Comparison of ENCODE assay signal across 25 cellular contexts in the genomic region with DNA sequence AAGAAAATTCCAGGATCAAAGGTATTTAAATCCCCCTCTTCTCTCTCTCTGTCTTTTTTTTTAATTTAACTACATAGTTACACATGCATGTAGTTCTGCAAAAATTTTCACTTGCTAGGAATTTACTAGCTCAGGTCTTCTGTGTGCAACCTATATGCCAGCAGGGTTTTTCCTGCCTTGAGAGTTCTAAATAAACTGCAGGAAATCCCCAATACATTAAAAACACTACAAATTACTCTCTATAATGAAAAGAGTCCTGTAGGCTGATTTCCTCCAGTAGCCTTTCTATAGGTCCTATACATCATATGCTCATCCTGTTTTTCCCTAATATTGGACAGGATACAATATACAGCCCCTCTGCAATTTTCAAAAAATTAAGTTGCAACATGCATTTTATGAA.
"Had no signal": no experiment of that assay in that cellular context is flagged by ENCODE, and none has a peak within 500 bp of the region (broad histone marks: within the 10 kb centered on the region; RNA-seq: fewer than 3 reads in every experiment).

No MANE protein-coding gene starts in this region.

- H3K36me3 Mint-ChIP-seq: memory B cell; mesothelial cell of epicardium; natural killer cell treated with Interleukin-12 subunit alpha and Interleukin-12 subunit beta and Interleukin-15 and Interleukin-18, amount 100 ng/mL, for 72 hours; stimulated activated memory B cell treated with anti-CD40 and anti-IgM and Interleukin-4, amounts not matched to agents 10 μg/mL and 1 μg/mL and 100 μg/mL, for 72 hours had no signal

- H3K4me3 Mint-ChIP-seq: memory B cell; natural killer cell treated with Interleukin-12 subunit alpha and Interleukin-12 subunit beta and Interleukin-15 and Interleukin-18, amount 100 ng/mL, for 72 hours; stimulated activated memory B cell treated with anti-CD40 and anti-IgM and Interleukin-4, amounts not matched to agents 10 μg/mL and 1 μg/mL and 100 μg/mL, for 72 hours; stimulated activated naive CD8-positive, alpha-beta T cell treated with anti-CD3 and anti-CD28 coated beads, Interleukin-15, Interleukin-2, amounts not matched to agents 100 ng/mL and 50 ng/mL, for 24 hours had no signal

- H3K27me3 ChIP-seq: hepatocyte, neutrophil, transverse colon had no signal

- H3K27ac ChIP-seq: coronary artery, hepatocyte, left ventricle myocardium inferior, lower lobe of right lung, neutrophil, spleen, thoracic aorta, transverse colon had no signal

- H2AFZ ChIP-seq: hepatocyte had no signal

- FAIRE-seq: endothelial cell of umbilical vein, kidney had no signal

- H3K4me3 ChIP-seq: coronary artery, hepatocyte, left ventricle myocardium inferior, lower lobe of right lung, spleen, thoracic aorta, transverse colon had no signal

- H3K36me3 ChIP-seq: left ventricle myocardium inferior, lower lobe of right lung, neutrophil, spleen, thoracic aorta, transverse colon had no signal

- H3K4me2 ChIP-seq: hepatocyte had no signal

- ATAC-seq: left cardiac atrium; lower lobe of right lung; natural killer cell treated with Interleukin-12 subunit alpha and Interleukin-12 subunit beta and Interleukin-15 and Interleukin-18, amount 100 ng/mL, for 72 hours; sciatic nerve; stimulated activated memory B cell treated with anti-CD40 and anti-IgM and Interleukin-4, amounts not matched to agents 10 μg/mL and 1 μg/mL and 100 μg/mL, for 72 hours had no signal

- H3K4me1 ChIP-seq: left ventricle myocardium inferior, lower lobe of right lung, spleen, transverse colon had no signal

- H3K27ac Mint-ChIP-seq: memory B cell; natural killer cell treated with Interleukin-12 subunit alpha and Interleukin-12 subunit beta and Interleukin-15 and Interleukin-18, amount 100 ng/mL, for 72 hours; stimulated activated memory B cell treated with anti-CD40 and anti-IgM and Interleukin-4, amounts not matched to agents 10 μg/mL and 1 μg/mL and 100 μg/mL, for 72 hours; stimulated activated naive CD8-positive, alpha-beta T cell treated with anti-CD3 and anti-CD28 coated beads, Interleukin-15, Interleukin-2, amounts not matched to agents 100 ng/mL and 50 ng/mL, for 24 hours had no signal

- DNase-seq: effector CD4-positive, alpha-beta T cell; erythroblast; foreskin melanocyte; head of caudate nucleus; left cardiac atrium; left ventricle myocardium inferior; lower lobe of right lung; stimulated activated CD4-positive, alpha-beta T cell treated with anti-CD3 and anti-CD28 coated beads, Interleukin-15, amount 100 ng/mL, for 24 hours; stimulated activated CD4-positive, alpha-beta T cell treated with anti-CD3 and anti-CD28 coated beads, Interleukin-1b, Interleukin-23, amount 100 ng/mL, for 48 hours; stimulated activated CD4-positive, alpha-beta T cell treated with anti-CD3 and anti-CD28 coated beads, Interleukin-4, amount 100 ng/mL, for 24 hours; transverse colon had no signal

- H3K9me3 Mint-ChIP-seq: stimulated activated memory B cell treated with anti-CD40 and anti-IgM and Interleukin-4, amounts not matched to agents 10 μg/mL and 1 μg/mL and 100 μg/mL, for 72 hours; stimulated activated naive CD8-positive, alpha-beta T cell treated with anti-CD3 and anti-CD28 coated beads, Interleukin-15, Interleukin-2, amounts not matched to agents 100 ng/mL and 50 ng/mL, for 24 hours had no signal

- H3K27me3 Mint-ChIP-seq: natural killer cell treated with Interleukin-12 subunit alpha and Interleukin-12 subunit beta and Interleukin-15 and Interleukin-18, amount 100 ng/mL, for 72 hours; stimulated activated memory B cell treated with anti-CD40 and anti-IgM and Interleukin-4, amounts not matched to agents 10 μg/mL and 1 μg/mL and 100 μg/mL, for 72 hours had no signal

- H3K79me2 ChIP-seq: hepatocyte had no signal

- H3K4me1 Mint-ChIP-seq: endodermal cell; memory B cell; mesothelial cell of epicardium; stimulated activated memory B cell treated with anti-CD40 and anti-IgM and Interleukin-4, amounts not matched to agents 10 μg/mL and 1 μg/mL and 100 μg/mL, for 72 hours had no signal

- H3K9me3 ChIP-seq: lower lobe of right lung, neutrophil, thoracic aorta, transverse colon had no signal
